In genomic region chrX:125005863-125006262, GRCh38 we compare ENCODE assay signal across 36 cellular contexts. TPM values are rescaled to one million over a fixed set of nuclear protein-coding genes. Genes with fewer than 3 reads are reported as not detected.
"Had no signal": no experiment of that assay in that cellular context is flagged by ENCODE, and none has a peak within 500 bp of the region (broad histone marks: within the 10 kb centered on the region; RNA-seq: fewer than 3 reads in every experiment).

No MANE protein-coding gene starts in this region.

- H3K36me3 ChIP-seq: adrenal gland, esophagus squamous epithelium, gastroesophageal sphincter had no signal

- H3K4me3 ChIP-seq: adrenal gland, body of pancreas, esophagus squamous epithelium, gastroesophageal sphincter had no signal

- FAIRE-seq: colon, endometrium, endothelial cell of umbilical vein had no signal

- ATAC-seq: activated CD4-positive, alpha-beta T cell treated with anti-CD3 and anti-CD28 coated beads for 36 hours; activated CD8-positive, alpha-beta memory T cell treated with anti-CD3 and anti-CD28 coated beads, Interleukin-2, amount 10 ng/mL, durations not matched to agents 7 days and 5 days; activated CD8-positive, alpha-beta T cell treated with anti-CD3 and anti-CD28 coated beads, Interleukin-2, amount 10 ng/mL, durations not matched to agents 7 days and 5 days; activated naive CD8-positive, alpha-beta T cell treated with anti-CD3 and anti-CD28 coated beads, Interleukin-2, amount 50 U/mL, for 24 hours; body of pancreas; effector memory CD8-positive, alpha-beta T cell; gastroesophageal sphincter had no signal

- H3K27me3 ChIP-seq: adrenal gland, body of pancreas, esophagus squamous epithelium, gastroesophageal sphincter had no signal

- H3K4me1 ChIP-seq: adrenal gland, body of pancreas, esophagus squamous epithelium, gastroesophageal sphincter had no signal

- H3K27ac ChIP-seq: adrenal gland, body of pancreas, epithelial cell of prostate, esophagus squamous epithelium, gastroesophageal sphincter had no signal

- H3K9me3 ChIP-seq: adrenal gland, body of pancreas, esophagus squamous epithelium, gastroesophageal sphincter had no signal

- DNase-seq: activated CD4-positive, alpha-beta memory T cell treated with anti-CD3 and anti-CD28 coated beads for 36 hours; activated CD4-positive, alpha-beta T cell treated with anti-CD3 and anti-CD28 coated beads for 36 hours; activated CD4-positive, alpha-beta T cell treated with anti-CD3 and anti-CD28 coated beads, Interleukin-2, amount 10 ng/mL, durations not matched to agents 24 days and 14 days; activated CD4-positive, CD25-positive, alpha-beta regulatory T cell; activated CD4-positive, CD25-positive, alpha-beta regulatory T cell treated with anti-CD3 and anti-CD28 coated beads, Interleukin-2, amount 50 U/mL, for 72 hours; activated CD8-positive, alpha-beta memory T cell treated with anti-CD3 and anti-CD28 coated beads, Interleukin-2, amount 10 ng/mL, durations not matched to agents 7 days and 5 days; activated CD8-positive, alpha-beta memory T cell treated with anti-CD3 and anti-CD28 coated beads, Interleukin-2, amount 50 U/mL, for 4 hours; activated CD8-positive, alpha-beta T cell treated with anti-CD3 and anti-CD28 coated beads, Interleukin-2, amount 10 ng/mL, durations not matched to agents 7 days and 5 days; activated effector memory CD4-positive, alpha-beta T cell treated with anti-CD3 and anti-CD28 coated beads, Interleukin-2, amount 50 U/mL, for 16 hours; activated naive CD4-positive, alpha-beta T cell treated with anti-CD3 and anti-CD28 coated beads for 36 hours; activated naive CD8-positive, alpha-beta T cell treated with anti-CD3 and anti-CD28 coated beads for 36 hours; activated naive CD8-positive, alpha-beta T cell treated with anti-CD3 and anti-CD28 coated beads, Interleukin-2, amount 50 U/mL, for 24 hours; activated T-cell treated with anti-CD3 and anti-CD28 coated beads, Interleukin-2, amount 50 U/mL, for 1 hour; activated T-cell treated with anti-CD3 and anti-CD28 coated beads, Interleukin-2, amount 50 U/mL, for 48 hours; adrenal gland; amygdala; aorta; body of pancreas; caudate nucleus; cortex of kidney; dermis blood vessel endothelial cell; effector CD4-positive, alpha-beta T cell; effector memory CD8-positive, alpha-beta T cell; esophagus squamous epithelium; foreskin melanocyte; T-helper 2 cell had no signal

RNA-seq across cellular contexts. Expression of gene TENM1, which starts 42.2 kb away (rescaled TPM):
- total RNA-seq: activated CD4-positive, alpha-beta T cell treated with anti-CD3 and anti-CD28 coated beads, Interleukin-2, amount 10 ng/mL, durations not matched to agents 24 days and 14 days; activated T-helper 1 cell treated with anti-CD3 and anti-CD28 coated beads, Interleukin-12 subunit alpha, Interleukin-12 subunit beta, Interleukin-2, Interleukin-4 antibody, amounts not matched to agents 30 ng/mL and 10 ng/mL and 1 ng/mL, durations not matched to agents 14 hours and 24 hours and 36 hours; activated T-helper 2 cell treated with anti-CD3 and anti-CD28 coated beads, Interferon-gamma antibody, Interleukin-2, Interleukin-4, amounts not matched to agents 10 μg/mL and 5 μg/mL and 100 μg/mL, durations not matched to agents 14 hours and 24 hours and 36 hours; chondrocyte; dermis blood vessel endothelial cell; endothelial cell of umbilical vein; fibroblast of villous mesenchyme; glomerular endothelial cell had no signal
- polyA plus RNA-seq: endothelial cell of umbilical vein had no signal
